ENCODE assay signal across 7 cellular contexts in the genomic region with DNA sequence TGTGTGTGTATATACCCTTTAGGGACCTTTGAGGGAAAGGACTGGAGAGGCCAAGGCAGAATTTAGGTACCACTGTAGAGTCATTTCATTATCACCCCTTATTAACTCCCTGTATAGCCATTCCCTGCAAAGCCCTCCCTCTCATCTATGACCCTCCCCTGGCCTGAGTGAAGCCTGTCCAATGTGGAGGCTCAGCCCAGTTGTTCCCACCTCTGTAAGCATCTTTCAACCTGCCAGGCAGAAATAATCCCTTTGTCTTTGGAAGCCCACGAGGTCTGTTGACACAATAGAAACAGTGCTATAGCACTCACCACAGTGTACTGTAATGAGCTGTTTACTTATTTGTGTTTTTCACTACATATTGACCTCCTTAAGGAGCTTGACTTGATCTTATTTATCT.
"Had no signal": no experiment of that assay in that cellular context is flagged by ENCODE, and none has a peak within 500 bp of the region (broad histone marks: within the 10 kb centered on the region; RNA-seq: fewer than 3 reads in every experiment).

No MANE protein-coding gene starts in this region.

- H3K4me3 ChIP-seq: K562 had no signal

- H3K27ac Mint-ChIP-seq: IgD-negative memory B cell had no signal

- ATAC-seq: HepG2, K562 had no signal

- H3K4me1 Mint-ChIP-seq: IgD-negative memory B cell had no signal

- H3K36me3 Mint-ChIP-seq: IgD-negative memory B cell had no signal

- H3K27ac ChIP-seq: HL-60 had no signal

- DNase-seq: IMR-90, KBM-7, KG1 had no signal

- H3K4me3 Mint-ChIP-seq: IgD-negative memory B cell had no signal
